In genomic region chr1:165444897-165445370, GRCh38 we compare ENCODE assay signal across 10 cellular contexts. TPM values are rescaled to one million over a fixed set of nuclear protein-coding genes. Genes with fewer than 3 reads are reported as not detected.
DNase-seq lines count a peak whose midpoint lies in the region; ATAC-seq, FAIRE-seq and TF ChIP-seq lines count a peak whose summit lies in the region.
"Had no signal": no experiment of that assay in that cellular context is flagged by ENCODE, and none has a peak within 500 bp of the region (broad histone marks: within the 10 kb centered on the region; RNA-seq: fewer than 3 reads in every experiment).

TSS of gene RXRG (minus strand) at chr1:165445126. CDS start at chr1:165444893, 233 bp downstream.

- DNase-seq in A549 (ENCODE audit: low read depth in 1 of 2, low spot score in 1 of 2) (no peak), NCI-H1092 treated with DMSO at 0.1 percent for 48 hours (lab: John Stamatoyannopoulos, UW) (peak; percentile 61), GM13976 (ENCODE audit: low spot score) (no peak), middle frontal gyrus (ENCODE audit: extremely low spot score, low spot score) (no peak)
- DNase-seq in activated naive CD4-positive, alpha-beta T cell treated with anti-CD3 and anti-CD28 coated beads, Interleukin-2, amount 10 ng/mL, durations not matched to agents 7 days and 5 days: peak; percentile 38
- peak; percentile 41 for DNase-seq in stimulated activated CD8-positive, alpha-beta memory T cell treated with anti-CD3 and anti-CD28 coated beads, Interleukin-4, amount 100 ng/mL, for 48 hours

- WGBS in A549 (ENCODE audit: missing lambda C conversion rate): 13% methylated on average over 19 of the region's 33 CpGs

- no peaks in the 10 kb centered on the region for H3K4me1 Mint-ChIP-seq in activated naive CD4-positive, alpha-beta T cell treated with anti-CD3 and anti-CD28 coated beads, Interleukin-2, amount 10 ng/mL, durations not matched to agents 7 days and 5 days

- TF ChIP-seq EP300 in A549 (IDR thresholded peaks at IDR 0.05): no peak

- H3K4me1 ChIP-seq in A549 (no peaks in the 10 kb centered on the region), iPS-20b (ENCODE audit: insufficient read depth, low read length) (peaks cover 12% of the 10 kb centered on the region)

- no peaks in the 10 kb centered on the region for H3K9me3 ChIP-seq in A549
- no peaks in the 10 kb centered on the region for H3K9me3 ChIP-seq in iPS-20b (ENCODE audit: insufficient read depth, low read depth, low read length)

- FAIRE-seq in A549 (lab: Jason Lieb, UNC): no peak
- FAIRE-seq: G401.6 had no signal

- no peaks in the 10 kb centered on the region for H3K9me3 Mint-ChIP-seq in activated naive CD4-positive, alpha-beta T cell treated with anti-CD3 and anti-CD28 coated beads, Interleukin-2, amount 10 ng/mL, durations not matched to agents 7 days and 5 days

- H3K4me3 ChIP-seq in A549 (no peak within 1 kb of the TSS), iPS-20b (ENCODE audit: low read length) (peak within 1 kb of the TSS; percentile 57)

- POLR2A ChIA-PET in A549 (lab: Yijun Ruan, JAX): no interaction called here

- TF ChIP-seq POLR2A in A549 (IDR thresholded peaks at IDR 0.05; ENCODE audit: low read length): no peak

- no peaks in the 10 kb centered on the region for H3K36me3 Mint-ChIP-seq in activated naive CD4-positive, alpha-beta T cell treated with anti-CD3 and anti-CD28 coated beads, Interleukin-2, amount 10 ng/mL, durations not matched to agents 7 days and 5 days

- H3K27ac ChIP-seq in A549 (no peak within 1 kb of the TSS), iPS-20b (ENCODE audit: low read length) (no peak within 1 kb of the TSS)

- H3K4me2 ChIP-seq in A549: 0 out of 3 replicates have a peak within 1 kb of the TSS, but pooled peaks have one; percentile 5

- no peak within 1 kb of the TSS for H3K4me3 Mint-ChIP-seq in activated naive CD4-positive, alpha-beta T cell treated with anti-CD3 and anti-CD28 coated beads, Interleukin-2, amount 10 ng/mL, durations not matched to agents 7 days and 5 days

- ATAC-seq in A549 (peak in 1 of 2 experiments; percentile 47; a peak in 3 of 6 replicates), GM21447 (IDR thresholded peaks at IDR 0.05; ENCODE audit: unreplicated experiment) (no peak)
- ATAC-seq: left colon had no signal

- TF ChIP-seq RAD21 in A549 (conservative IDR thresholded peaks at IDR 0.05 in 1 of 2, IDR thresholded peaks at IDR 0.05 in 1 of 2): no peak

- peaks cover 32% of the 10 kb centered on the region for H3K27me3 Mint-ChIP-seq in activated naive CD4-positive, alpha-beta T cell treated with anti-CD3 and anti-CD28 coated beads, Interleukin-2, amount 10 ng/mL, durations not matched to agents 7 days and 5 days

- H3K27ac Mint-ChIP-seq in activated naive CD4-positive, alpha-beta T cell treated with anti-CD3 and anti-CD28 coated beads, Interleukin-2, amount 10 ng/mL, durations not matched to agents 7 days and 5 days: no peak within 1 kb of the TSS

- CTCF ChIA-PET in A549 (lab: Yijun Ruan, JAX): interaction anchor here (0.9 kb wide), 1 partner anchor 41 kb away, joined by 3 read pairs; no protein-coding TSS in a partner anchor
- CTCF ChIA-PET in activated naive CD4-positive, alpha-beta T cell treated with anti-CD3 and anti-CD28 coated beads, Interleukin-2, amount 10 ng/mL, durations not matched to agents 7 days and 5 days (lab: Charles Lee): no interaction called here

- H3K36me3 ChIP-seq in iPS-20b (ENCODE audit: insufficient read depth, low read depth, low read length): no peaks in the 10 kb centered on the region

- H3K9ac ChIP-seq in iPS-20b (ENCODE audit: low read depth, low read length): no peak within 1 kb of the TSS

- in situ Hi-C loops in GM13976 (cut with MboI; ENCODE audit: low sequenced_read_pairs, unreplicated experiment): no loop called here

- no peak for TF ChIP-seq CTCF in A549 (IDR thresholded peaks at IDR 0.05)
- TF ChIP-seq CTCF in GM13976 (IDR thresholded peaks at IDR 0.05; ENCODE audit: borderline replicate concordance, control extremely low read depth, extremely low read depth, insufficient read depth, missing control alignments): no peak

- H3K27me3 ChIP-seq in iPS-20b (ENCODE audit: insufficient read depth, low read length): peaks cover 90% of the 10 kb centered on the region

TF ChIP-seq in A549, 52 proteins besides CTCF, POLR2A, EP300 and RAD21:
- TF ChIP-seq FOXS1 (CRISPR knock-in tag; IDR thresholded peaks at IDR 0.05) (no peak), ZSCAN20 (CRISPR knock-in tag; IDR thresholded peaks at IDR 0.05) (no peak), HEYL (CRISPR knock-in tag; IDR thresholded peaks at IDR 0.05) (no peak), POLR2AphosphoS2 (conservative IDR thresholded peaks at IDR 0.05; ENCODE audit: low read length) (no peak), JUNB (IDR thresholded peaks at IDR 0.05) (no peak), CBX2 (IDR thresholded peaks at IDR 0.05; ENCODE audit: borderline replicate concordance, low read depth) (no peak), RNF2 (IDR thresholded peaks at IDR 0.05; ENCODE audit: borderline replicate concordance, low read depth) (no peak), NPAS2 (CRISPR knock-in tag; IDR thresholded peaks at IDR 0.05; ENCODE audit: borderline replicate concordance) (no peak)
- TF ChIP-seq, protein P1, sequence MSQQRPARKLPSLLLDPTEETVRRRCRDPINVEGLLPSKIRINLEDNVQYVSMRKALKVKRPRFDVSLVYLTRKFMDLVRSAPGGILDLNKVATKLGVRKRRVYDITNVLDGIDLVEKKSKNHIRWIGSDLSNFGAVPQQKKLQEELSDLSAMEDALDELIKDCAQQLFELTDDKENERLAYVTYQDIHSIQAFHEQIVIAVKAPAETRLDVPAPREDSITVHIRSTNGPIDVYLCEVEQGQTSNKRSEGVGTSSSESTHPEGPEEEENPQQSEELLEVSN (IDR thresholded peaks at IDR 0.05; ENCODE audit: borderline replicate concordance, low read depth): no peak

RNA-seq across cellular contexts. Expression of gene RXRG, which starts in this region (rescaled TPM):
- polyA plus RNA-seq in A549 (2011; rRNA removed) (not detected in 2 replicates), A549 (2017; fragmentation: RNase III; extraction: RNeasy Plus Mini Kit Qiagen cat#74134 plus additional on column Dnase treatment) (not detected in 3 replicates)
- not detected in 2 replicates for polyA plus RNA-seq in A549 (2012; cell fraction: cytosol; rRNA removed)
- not detected in 2 replicates for polyA plus RNA-seq in A549 (2012; cell fraction: nucleus; rRNA removed)
- not detected in 2 replicates for polyA minus RNA-seq in A549 (2011; rRNA and poly(A)+ RNA removed)

Comparison
In these comparisons a context has a peak if more than half of its experiments do, and no peak if none do; other contexts are left out.
1. DNase-seq: peak in NCI-H1092 treated with DMSO at 0.1 percent for 48 hours (single experiment), activated naive CD4-positive, alpha-beta T cell treated with anti-CD3 and anti-CD28 coated beads, Interleukin-2, amount 10 ng/mL, durations not matched to agents 7 days and 5 days (single experiment) and stimulated activated CD8-positive, alpha-beta memory T cell treated with anti-CD3 and anti-CD28 coated beads, Interleukin-4, amount 100 ng/mL, for 48 hours (single experiment); none in A549 (0 of 2), GM13976 (single experiment) and middle frontal gyrus (single experiment).